In the genomic region with DNA sequence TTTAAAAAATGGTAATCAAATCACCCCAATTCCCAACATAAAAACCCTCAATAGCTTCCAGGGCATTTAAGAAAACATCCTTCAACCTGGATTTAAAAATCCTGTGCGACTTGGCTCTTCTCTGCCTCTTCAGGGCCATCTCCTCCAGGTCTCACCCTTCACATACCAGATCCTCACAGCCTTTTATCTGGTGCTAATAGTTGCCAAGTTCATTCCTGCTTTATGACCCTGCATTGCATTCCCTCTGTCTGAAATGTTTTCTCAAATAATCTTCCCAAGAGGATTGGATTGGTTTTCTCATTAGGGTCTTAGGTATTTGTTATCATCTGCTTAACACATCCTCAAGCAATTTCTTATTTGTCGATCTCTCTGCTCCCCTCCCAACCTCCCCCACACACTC, we compare ENCODE assay signal across 17 cellular contexts.
DNase-seq lines count a peak whose midpoint lies in the region; ATAC-seq and TF ChIP-seq lines count a peak whose summit lies in the region.
"Had no signal": no experiment of that assay in that cellular context is flagged by ENCODE, and none has a peak within 500 bp of the region (broad histone marks: within the 10 kb centered on the region; RNA-seq: fewer than 3 reads in every experiment).

No MANE protein-coding gene starts in this region.

- ATAC-seq in sciatic nerve (peak; percentile 41), GM18517 (IDR thresholded peaks at IDR 0.05; ENCODE audit: unreplicated experiment) (no peak), GM19455 (IDR thresholded peaks at IDR 0.05; ENCODE audit: unreplicated experiment) (no peak)
- ATAC-seq: A549 had no signal

- no peak overlapping the region for H3K4me3 ChIP-seq in neural cell (ENCODE audit: low read length)
- H3K4me3 ChIP-seq: A549, BLaER1 had no signal

- no peak for TF ChIP-seq RAD21 in neural cell (conservative IDR thresholded peaks at IDR 0.05)

- TF ChIP-seq EP300 in neural cell (conservative IDR thresholded peaks at IDR 0.05; ENCODE audit: poor library complexity, severe bottlenecking), result no peak

- H2AFZ ChIP-seq in neural cell (ENCODE audit: low read depth, low read length), result no peak overlapping the region

- H3K27ac ChIP-seq in neural cell (ENCODE audit: low read length), result peak overlapping the region; percentile 17
- H3K27ac ChIP-seq: A549, BLaER1 had no signal

- no peak overlapping the region for H3K9ac ChIP-seq in neural cell (ENCODE audit: low read length)
- H3K9ac ChIP-seq: BLaER1 had no signal

- H3K9me2 ChIP-seq in neural cell (ENCODE audit: insufficient read depth, low read length), result no peaks in the 10 kb centered on the region

- peaks cover 31% of the 10 kb centered on the region for H3K27me3 ChIP-seq in neural cell (ENCODE audit: insufficient read depth, low read depth, low read length)
- H3K27me3 ChIP-seq: BLaER1 had no signal

- H3K4me2 ChIP-seq in neural cell (ENCODE audit: low read length), result no peak overlapping the region
- H3K4me2 ChIP-seq: A549, BLaER1 had no signal

- no peaks in the 10 kb centered on the region for H3K79me2 ChIP-seq in neural cell (replicated peaks; ENCODE audit: insufficient read depth, low read length)

- no peaks in the 10 kb centered on the region for H3F3A ChIP-seq in neural cell (ENCODE audit: insufficient read depth, low read length, poor library complexity, severe bottlenecking)

- H4K20me1 ChIP-seq in neural cell (ENCODE audit: insufficient read depth), result no peaks in the 10 kb centered on the region
- H4K20me1 ChIP-seq: BLaER1 had no signal

- DNase-seq in GM03348 (ENCODE audit: low spot score) (peak; percentile 20), left kidney (ENCODE audit: low read depth, low spot score) (peak; percentile 46), sciatic nerve (ENCODE audit: low spot score) (no peak), SKM-1 (lab: John Stamatoyannopoulos, UW; ENCODE audit: unreplicated experiment) (no peak), SIG-M5 treated with dmso at 0.1 percent for 504 hours (lab: John Stamatoyannopoulos, UW; ENCODE audit: unreplicated experiment) (no peak)
- DNase-seq: AML-193; CD4-positive, alpha-beta T cell; DMS153; DND-41; GDM1; GOT3; H9 had no signal

- no peaks in the 10 kb centered on the region for H3K9me3 ChIP-seq in neural cell (ENCODE audit: low read length)
- H3K9me3 ChIP-seq: A549, BLaER1 had no signal

- H3K36me3 ChIP-seq in neural cell (ENCODE audit: insufficient read depth, low read length), result no peaks in the 10 kb centered on the region
- H3K36me3 ChIP-seq: BLaER1 had no signal

- no peak for TF ChIP-seq CTCF in neural cell (IDR thresholded peaks at IDR 0.05; ENCODE audit: poor library complexity, severe bottlenecking)

- intact Hi-C loops in sciatic nerve (cut with DNase I), result no loop called here

TF ChIP-seq in neural cell, 6 proteins besides CTCF, POLR2A, EP300 and RAD21:
- TF ChIP-seq EZH2 (IDR thresholded peaks at IDR 0.05; ENCODE audit: borderline replicate concordance, insufficient read depth, low read length, poor library complexity, severe bottlenecking) (no peak), TAF1 (IDR thresholded peaks at IDR 0.05; ENCODE audit: low read depth) (no peak), MXI1 (conservative IDR thresholded peaks at IDR 0.05; ENCODE audit: poor library complexity, severe bottlenecking) (no peak)

Comparison
In these comparisons a context has a peak if more than half of its experiments do, and no peak if none do; other contexts are left out.
1. DNase-seq: peak in GM03348 (single experiment) and left kidney (single experiment); none in sciatic nerve (single experiment), SKM-1 (single experiment) and SIG-M5 treated with dmso at 0.1 percent for 504 hours (single experiment).